ENCODE assay signal across 8 cellular contexts in genomic region chr12:95789126-95790024, GRCh38. TPM values are rescaled to one million over a fixed set of nuclear protein-coding genes. Genes with fewer than 3 reads are reported as not detected.
DNase-seq lines count a peak whose midpoint lies in the region; ATAC-seq, FAIRE-seq and TF ChIP-seq lines count a peak whose summit lies in the region.

No MANE protein-coding gene starts in this region.

- 2% methylated on average over 35 of the region's 39 CpGs for WGBS in A549 (ENCODE audit: missing lambda C conversion rate)

- CTCF ChIA-PET in A549 (lab: Yijun Ruan, JAX) = interaction anchor here (0.6 to 1.7 kb wide), 13 partner anchors 8 to 202 kb away, joined by 3 to 7 read pairs (median 3); no protein-coding TSS in a partner anchor

- no peaks in the 10 kb centered on the region for H3K4me1 Mint-ChIP-seq in activated T-helper 17 cell treated with anti-CD3 and anti-CD28 coated beads, Interleukin-2, amount 50 U/mL, for 72 hours

- H3K27ac ChIP-seq in A549 = peak overlapping the region; percentile 97 to 99

- H3K9me3 ChIP-seq in A549 = no peaks in the 10 kb centered on the region

- TF ChIP-seq POLR2A in A549 (IDR thresholded peaks at IDR 0.05; ENCODE audit: low read length) = peak; percentile 23; the same call in 1 of the 2 replicates
- no peak for TF ChIP-seq POLR2A in GM12891 (IDR thresholded peaks at IDR 0.05; ENCODE audit: low read depth, low read length)

- no peaks in the 10 kb centered on the region for H3K36me3 Mint-ChIP-seq in activated T-helper 17 cell treated with anti-CD3 and anti-CD28 coated beads, Interleukin-2, amount 50 U/mL, for 72 hours (ENCODE audit: low read depth)

- DNase-seq in A549 (ENCODE audit: low read depth in 1 of 2, low spot score in 1 of 2) = peak; percentile 50 to 72
- peak; percentile 63 for DNase-seq in HK-2 (ENCODE audit: unreplicated experiment)
- DNase-seq in left ventricle myocardium superior = peak; percentile 58
- DNase-seq in retinal pigment epithelial cell (ENCODE audit: low read depth) = no peak
- no peak for DNase-seq in AG08395 (ENCODE audit: low spot score)
- DNase-seq in GM12891 (ENCODE audit: insufficient read length, low spot score) = no peak
- DNase-seq in NCI-H1048 (lab: John Stamatoyannopoulos, UW) = no peak

- H3K27me3 Mint-ChIP-seq in activated T-helper 17 cell treated with anti-CD3 and anti-CD28 coated beads, Interleukin-2, amount 50 U/mL, for 72 hours = peaks cover 9% of the 10 kb centered on the region

- TF ChIP-seq RAD21 in A549 (conservative IDR thresholded peaks at IDR 0.05 in 1 of 2, IDR thresholded peaks at IDR 0.05 in 1 of 2) = peak in 1 of 2 experiments; percentile 37; a peak in 2 of 5 replicates

- H3K9me3 Mint-ChIP-seq in activated T-helper 17 cell treated with anti-CD3 and anti-CD28 coated beads, Interleukin-2, amount 50 U/mL, for 72 hours = no peaks in the 10 kb centered on the region

- peak; percentile 47 to 66 for ATAC-seq in A549
- ATAC-seq in activated T-helper 17 cell treated with anti-CD3 and anti-CD28 coated beads, Interleukin-2, amount 50 U/mL, for 72 hours (replicated peaks) = peak; percentile 20
- peak; percentile 44 for ATAC-seq in left ventricle myocardium superior

- TF ChIP-seq CTCF in A549 (IDR thresholded peaks at IDR 0.05) = no peak
- TF ChIP-seq CTCF in retinal pigment epithelial cell (conservative IDR thresholded peaks at IDR 0.05; ENCODE audit: low read depth, low read length) = peak; percentile 10

- intact Hi-C loops in left ventricle myocardium superior (cut with micrococcal nuclease) = no loop called here

- no peak for TF ChIP-seq EP300 in A549 (IDR thresholded peaks at IDR 0.05)

- peak overlapping the region; percentile 79 for H3K4me3 Mint-ChIP-seq in activated T-helper 17 cell treated with anti-CD3 and anti-CD28 coated beads, Interleukin-2, amount 50 U/mL, for 72 hours

- H3K4me2 ChIP-seq in A549 = peak overlapping the region; percentile 90

- peaks cover 72% of the 10 kb centered on the region for H3K4me1 ChIP-seq in A549

- H3K4me3 ChIP-seq in A549 = peak overlapping the region; percentile 82
- peak overlapping the region; percentile 82 for H3K4me3 ChIP-seq in retinal pigment epithelial cell (ENCODE audit: low read length)

- POLR2A ChIA-PET in A549 (lab: Yijun Ruan, JAX) = interaction anchor here (0.6 to 2.7 kb wide), 6 partner anchors 8 to 156 kb away, joined by 3 to 40 read pairs (median 4); no protein-coding TSS in a partner anchor

- no peak for FAIRE-seq in A549 (lab: Jason Lieb, UNC)
- FAIRE-seq in GM12891 (lab: Jason Lieb, UNC) = no peak

- no peak overlapping the region for H3K27ac Mint-ChIP-seq in activated T-helper 17 cell treated with anti-CD3 and anti-CD28 coated beads, Interleukin-2, amount 50 U/mL, for 72 hours

TF ChIP-seq in A549, 52 proteins besides CTCF, POLR2A, EP300 and RAD21:
- 0 out of 2 replicates have a peak, but pooled peaks have one; percentile 14 for TF ChIP-seq MYC (IDR thresholded peaks at IDR 0.05; ENCODE audit: borderline replicate concordance, low read length)
- 0 out of 2 replicates have a peak, but pooled peaks have one; percentile 11 for TF ChIP-seq MAZ (IDR thresholded peaks at IDR 0.05; ENCODE audit: borderline replicate concordance, low read depth, low read length)
- TF ChIP-seq SMC3 (IDR thresholded peaks at IDR 0.05) = peak; percentile 16; the same call in 2 of the 3 replicates
- TF ChIP-seq HEYL (CRISPR knock-in tag; IDR thresholded peaks at IDR 0.05) = peak; percentile 18; the same call in 1 of the 2 replicates
- no peak for TF ChIP-seq USF2 (IDR thresholded peaks at IDR 0.05)
- no peak for TF ChIP-seq CHD2 (IDR thresholded peaks at IDR 0.05; ENCODE audit: low read length, partially characterized antibody)
- TF ChIP-seq ZNF302 (CRISPR knock-in tag; IDR thresholded peaks at IDR 0.05) = no peak

TF ChIP-seq in GM12891, 5 proteins besides CTCF, POLR2A, EP300 and RAD21:
- TF ChIP-seq POU2F2 (IDR thresholded peaks at IDR 0.05; ENCODE audit: low read depth, low read length) (no peak), POLR2AphosphoS5 (IDR thresholded peaks at IDR 0.05; ENCODE audit: low read depth, low read length) (no peak), PAX5 (IDR thresholded peaks at IDR 0.05; ENCODE audit: insufficient read depth, low read length, severe bottlenecking) (no peak), SPI1 (IDR thresholded peaks at IDR 0.05; ENCODE audit: low read depth, low read length) (no peak), TAF1 (IDR thresholded peaks at IDR 0.05; ENCODE audit: low read depth, low read length) (no peak)

RNA-seq across cellular contexts. Expression of gene NTN4, which starts 1.2 kb away (rescaled TPM):
- 132 and 168 TPM in 2 replicates for polyA plus RNA-seq in A549 (2011; rRNA removed)
- 63.1 and 77.4 TPM in 2 replicates for polyA plus RNA-seq in A549 (2012; cell fraction: cytosol; rRNA removed)
- 77.0 and 82.3 TPM in 2 replicates for polyA plus RNA-seq in A549 (2012; cell fraction: nucleus; rRNA removed)
- 36.9 to 37.3 TPM (median 37.1 TPM) in 3 replicates for polyA plus RNA-seq in A549 (2017; fragmentation: RNase III; extraction: RNeasy Plus Mini Kit Qiagen cat#74134 plus additional on column Dnase treatment)
- polyA minus RNA-seq in A549 (2011; rRNA and poly(A)+ RNA removed) = 274 and 323 TPM in 2 replicates
- under 1 TPM; 0.06 to 0.34 TPM for total RNA-seq in activated T-helper 17 cell treated with anti-CD3 and anti-CD28 coated beads, Interleukin-2, amount 50 U/mL, for 72 hours
- total RNA-seq in left ventricle myocardium superior = 76.5 TPM
- polyA plus RNA-seq in GM12891 (2012; ENCODE audit: low read depth, missing spikeins) = not detected

Comparison
In these comparisons a context has a peak if more than half of its experiments do, and no peak if none do; other contexts are left out.
1. DNase-seq: peak in A549 (2 of 2), HK-2 (single experiment) and left ventricle myocardium superior (single experiment); none in retinal pigment epithelial cell (single experiment), AG08395 (single experiment), GM12891 (single experiment) and NCI-H1048 (single experiment).
2. RNA of gene NTN4, which starts 1.2 kb away (total RNA-seq): 76.5 TPM in left ventricle myocardium superior (single experiment); 0.06 to 0.34 TPM in activated T-helper 17 cell treated with anti-CD3 and anti-CD28 coated beads, Interleukin-2, amount 50 U/mL, for 72 hours; every median in the first group is over 10 times any median in the second.
3. Peak in every context shown above with its lines, with median percentiles within 50 percentile points of each other: ATAC-seq.